In the genomic region with DNA sequence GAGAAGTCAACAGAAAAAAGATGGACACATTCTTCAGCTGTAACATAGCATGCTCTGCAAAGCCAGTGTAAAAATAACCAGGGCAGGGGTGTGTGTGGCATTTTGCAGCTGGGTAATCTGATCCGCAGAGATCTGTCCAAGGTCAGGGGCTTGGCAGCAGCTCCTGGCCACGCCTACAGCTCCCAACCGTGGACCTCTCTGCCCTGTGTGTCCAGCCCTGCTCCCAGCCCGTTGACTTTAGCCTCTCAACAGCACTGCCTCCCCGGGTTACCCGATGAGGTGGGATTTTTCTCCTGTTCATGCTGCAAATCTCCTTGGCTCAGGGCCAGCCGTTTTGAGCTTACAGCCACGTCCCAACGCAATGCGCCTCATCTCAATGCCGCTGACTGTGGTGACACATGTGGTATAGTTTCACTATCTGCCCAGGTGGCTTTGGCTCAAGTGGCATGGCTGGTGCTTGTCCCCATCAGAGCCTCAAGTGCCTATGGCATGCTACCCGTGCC, we compare ENCODE assay signal across 1 cellular context.
TF ChIP-seq lines count a peak whose summit lies in the region.

No MANE protein-coding gene starts in this region.

TF ChIP-seq in liver, 16 proteins besides CTCF, POLR2A, EP300 and RAD21 (continued from another document):
- TF ChIP-seq, protein P1, sequence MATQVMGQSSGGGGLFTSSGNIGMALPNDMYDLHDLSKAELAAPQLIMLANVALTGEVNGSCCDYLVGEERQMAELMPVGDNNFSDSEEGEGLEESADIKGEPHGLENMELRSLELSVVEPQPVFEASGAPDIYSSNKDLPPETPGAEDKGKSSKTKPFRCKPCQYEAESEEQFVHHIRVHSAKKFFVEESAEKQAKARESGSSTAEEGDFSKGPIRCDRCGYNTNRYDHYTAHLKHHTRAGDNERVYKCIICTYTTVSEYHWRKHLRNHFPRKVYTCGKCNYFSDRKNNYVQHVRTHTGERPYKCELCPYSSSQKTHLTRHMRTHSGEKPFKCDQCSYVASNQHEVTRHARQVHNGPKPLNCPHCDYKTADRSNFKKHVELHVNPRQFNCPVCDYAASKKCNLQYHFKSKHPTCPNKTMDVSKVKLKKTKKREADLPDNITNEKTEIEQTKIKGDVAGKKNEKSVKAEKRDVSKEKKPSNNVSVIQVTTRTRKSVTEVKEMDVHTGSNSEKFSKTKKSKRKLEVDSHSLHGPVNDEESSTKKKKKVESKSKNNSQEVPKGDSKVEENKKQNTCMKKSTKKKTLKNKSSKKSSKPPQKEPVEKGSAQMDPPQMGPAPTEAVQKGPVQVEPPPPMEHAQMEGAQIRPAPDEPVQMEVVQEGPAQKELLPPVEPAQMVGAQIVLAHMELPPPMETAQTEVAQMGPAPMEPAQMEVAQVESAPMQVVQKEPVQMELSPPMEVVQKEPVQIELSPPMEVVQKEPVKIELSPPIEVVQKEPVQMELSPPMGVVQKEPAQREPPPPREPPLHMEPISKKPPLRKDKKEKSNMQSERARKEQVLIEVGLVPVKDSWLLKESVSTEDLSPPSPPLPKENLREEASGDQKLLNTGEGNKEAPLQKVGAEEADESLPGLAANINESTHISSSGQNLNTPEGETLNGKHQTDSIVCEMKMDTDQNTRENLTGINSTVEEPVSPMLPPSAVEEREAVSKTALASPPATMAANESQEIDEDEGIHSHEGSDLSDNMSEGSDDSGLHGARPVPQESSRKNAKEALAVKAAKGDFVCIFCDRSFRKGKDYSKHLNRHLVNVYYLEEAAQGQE (IDR thresholded peaks at IDR 0.05), result peak; percentile 38
- TF ChIP-seq RXRA (IDR thresholded peaks at IDR 0.05) (peak; percentile 39 to 67), HNF4A (conservative IDR thresholded peaks at IDR 0.05) (peak; percentile 53 to 70), TAF1 (conservative IDR thresholded peaks at IDR 0.05) (no peak), GABPA (IDR thresholded peaks at IDR 0.05 in 1 of 2, conservative IDR thresholded peaks at IDR 0.05 in 1 of 2) (no peak), JUND (IDR thresholded peaks at IDR 0.05) (peak in 1 of 2 donors; percentile 31), ATF3 (IDR thresholded peaks at IDR 0.05) (no peak)
TF ChIP-seq in liver: peak in this region for 7.
